ENCODE assay signal across 32 cellular contexts in the genomic region with DNA sequence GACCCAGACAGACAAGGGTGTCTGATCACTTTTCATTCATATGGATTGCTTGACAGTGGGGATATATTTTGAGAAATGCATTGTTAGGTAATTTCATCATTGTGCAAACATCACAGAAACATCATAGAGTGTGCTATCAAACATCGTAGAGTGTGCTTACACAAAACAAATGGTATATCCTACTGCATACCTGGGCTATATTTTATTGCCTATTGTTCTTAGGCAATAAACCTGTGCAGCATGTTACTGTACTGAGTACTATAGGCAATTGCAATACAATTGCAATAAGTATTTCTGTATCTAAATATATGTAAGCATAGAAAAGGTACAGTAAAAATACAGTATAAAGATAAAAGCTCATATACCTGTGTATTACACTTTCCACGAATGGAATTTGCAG.
"Had no signal": no experiment of that assay in that cellular context is flagged by ENCODE, and none has a peak within 500 bp of the region (broad histone marks: within the 10 kb centered on the region; RNA-seq: fewer than 3 reads in every experiment).

No MANE protein-coding gene starts in this region.

- H3K36me3 ChIP-seq: MG63, Peyer's patch, SJSA1 had no signal

- H3K9me3 ChIP-seq: MG63, Peyer's patch, SJSA1, SK-N-SH had no signal

- H3K4me1 ChIP-seq: Peyer's patch, SJSA1 had no signal

- H3K4me3 ChIP-seq: MG63, Peyer's patch, SJSA1 had no signal

- DNase-seq: Karpas-422, MG63, NCI-H1048, NCI-H1092 treated with DMSO at 0.1 percent for 48 hours, NCI-H1105 treated with DMSO at 0.1 percent for 48 hours, NCI-H1417, NCI-H1436, NCI-H146, NCI-H1694, NCI-H187, NCI-H1930, NCI-H2029 treated with DMSO at 0.1 percent for 48 hours, NCI-H2081 treated with DMSO at 0.1 percent for 48 hours, NCI-H2107, NCI-H2171, NCI-H226, NCI-H446 treated with DMSO at 0.1 percent for 48 hours, NCI-H510A, NCI-H524, NCI-H526, NCI-H69, NCI-H748 treated with DMSO at 0.1 percent for 48 hours, NCI-H82, Peyer's patch, Right ventricle myocardium superior, RPMI8226, SHP77 treated with DMSO at 0.1 percent for 48 hours, SK-N-SH, SW 1271, T-helper 1 cell had no signal

- H3K4me2 ChIP-seq: KMS-11, SK-N-SH had no signal

- H3K9ac ChIP-seq: KMS-11, SK-N-SH had no signal

- H3K27me3 ChIP-seq: MG63, Peyer's patch, SJSA1 had no signal

- H3K27ac ChIP-seq: KMS-11, Peyer's patch, SJSA1 had no signal

- H3K9me2 ChIP-seq: SK-N-SH had no signal
